8 cellular contexts compared by ENCODE assay signal in genomic region chr17:32877164-32877764, GRCh38. TPM values are rescaled to one million over a fixed set of nuclear protein-coding genes. Genes with fewer than 3 reads are reported as not detected.
A peak's percentile ranks its signal among the peaks of the same experiment; 100 is the strongest.
DNase-seq lines count a peak whose midpoint lies in the region; ATAC-seq and TF ChIP-seq lines count a peak whose summit lies in the region.

No MANE protein-coding gene starts in this region.

- BruUV-seq in OCI-LY7 (replicated peaks; lab: Mats Ljungman, UMichigan) = no TSS peak

- ATAC-seq in GM21447 (IDR thresholded peaks at IDR 0.05; ENCODE audit: unreplicated experiment) (peak; percentile 81), esophagus mucosa (peak; percentile 98)

- H3K79me2 ChIP-seq in OCI-LY7 (ENCODE audit: insufficient read depth, low read depth, low read length) = no peaks in the 10 kb centered on the region

- H3K4me1 ChIP-seq in HUES6 (ENCODE audit: control insufficient read depth, insufficient read depth, low read length) = peaks cover 17% of the 10 kb centered on the region
- H3K4me1 ChIP-seq in OCI-LY7 (ENCODE audit: insufficient read depth, low read length, poor library complexity, severe bottlenecking) = no peaks in the 10 kb centered on the region
- H3K4me1 ChIP-seq in muscle layer of colon (ENCODE audit: insufficient read depth, low read length) = peaks cover 5% of the 10 kb centered on the region

- in situ Hi-C loops in Caki2 (cut with HindIII; ENCODE audit: low pct_unique_long_range_greater_than_20kb, low sequenced_read_pairs) = no loop called here

- CTCF ChIA-PET in OCI-LY7 (lab: Charles Lee; ENCODE audit: unreplicated experiment) = no interaction called here

- intact Hi-C loops in OCI-LY7 (cut with micrococcal nuclease; ENCODE audit: unreplicated experiment) = loop anchor here (2.0 kb wide), 1 partner anchor 94 kb away; no protein-coding TSS in a partner anchor

- peak; percentile 75 for TF ChIP-seq CTCF in OCI-LY7 (conservative IDR thresholded peaks at IDR 0.05; ENCODE audit: low read length)

- POLR2A ChIA-PET in OCI-LY7 (lab: Charles Lee) = interaction anchor here (0.5 kb wide), 1 partner anchor 570 kb away, joined by 6 read pairs; no protein-coding TSS in a partner anchor

- H2AFZ ChIP-seq in OCI-LY7 (ENCODE audit: low read length) = peak overlapping the region; percentile 72

- peak overlapping the region; percentile 79 for H3K4me2 ChIP-seq in OCI-LY7 (ENCODE audit: low read length)

- H4K20me1 ChIP-seq in OCI-LY7 (ENCODE audit: insufficient read depth, low read length) = no peaks in the 10 kb centered on the region

- peak; percentile 86 for DNase-seq in Caki2 (ENCODE audit: low read depth)
- DNase-seq in OCI-LY7 (ENCODE audit: low spot score) = peak; percentile 88
- DNase-seq in activated T-cell treated with anti-CD3 and anti-CD28 coated beads for 48 hours (ENCODE audit: low read depth) = peak; percentile 97
- peak; percentile 73 to 82 for DNase-seq in stimulated activated CD8-positive, alpha-beta memory T cell treated with anti-CD3 and anti-CD28 coated beads, Interleukin-4, amount 100 ng/mL, for 4 hours (ENCODE audit: low read depth in 2 of 2, low spot score in 1 of 2)

- peak overlapping the region; percentile 78 for H3K9ac ChIP-seq in HUES6 (ENCODE audit: low read length)
- no peak overlapping the region for H3K9ac ChIP-seq in muscle layer of colon (ENCODE audit: low read length)

- no peak overlapping the region for H3K27ac ChIP-seq in HUES6 (ENCODE audit: low read depth, low read length)
- H3K27ac ChIP-seq in OCI-LY7 (ENCODE audit: low read depth, low read length, poor library complexity, severe bottlenecking) = no peak overlapping the region
- peak overlapping the region; percentile 52 for H3K27ac ChIP-seq in muscle layer of colon (ENCODE audit: low read depth, low read length)

- H3K27me3 ChIP-seq in HUES6 (ENCODE audit: control insufficient read depth, insufficient read depth, low read length) (no peaks in the 10 kb centered on the region), muscle layer of colon (ENCODE audit: control insufficient read depth in 1 of 2, insufficient read depth in 2 of 2, low read length in 2 of 2) (no peaks in the 10 kb centered on the region)

- no peaks in the 10 kb centered on the region for H3K9me2 ChIP-seq in OCI-LY7 (ENCODE audit: insufficient read depth, low read length)

- H3K9me3 ChIP-seq in HUES6 (ENCODE audit: control insufficient read depth, insufficient read depth, low read depth, low read length) (no peaks in the 10 kb centered on the region), OCI-LY7 (ENCODE audit: low read length) (no peaks in the 10 kb centered on the region), muscle layer of colon (ENCODE audit: low read length) (no peaks in the 10 kb centered on the region)

- H3K36me3 ChIP-seq in HUES6 (ENCODE audit: control insufficient read depth, insufficient read depth, low read length) (no peaks in the 10 kb centered on the region), OCI-LY7 (ENCODE audit: insufficient read depth, low read length) (no peaks in the 10 kb centered on the region), muscle layer of colon (ENCODE audit: insufficient read depth, low read length) (no peaks in the 10 kb centered on the region)

- H3K4me3 ChIP-seq in HUES6 (ENCODE audit: low read depth, low read length) (peak overlapping the region; percentile 86), OCI-LY7 (ENCODE audit: low read depth, low read length, poor library complexity, severe bottlenecking) (peak overlapping the region; percentile 67), muscle layer of colon (ENCODE audit: low read depth in 1 of 2, low read length in 2 of 2) (peak overlapping the region; percentile 46 to 56)

RNA-seq across cellular contexts. Expression of gene MYO1D, which starts 0.3 kb away (rescaled TPM):
- total RNA-seq in Caki2 (2014; rRNA removed; shearing (Covaris generic); ENCODE audit: low replicate concordance) = 9.0 and 46.9 TPM in 2 replicates
- total RNA-seq in OCI-LY7 (2014; rRNA removed; shearing (Covaris generic)) = 0.09 TPM in 1 of 2 replicates, not detected in the other
- total RNA-seq in OCI-LY7 (2022) = 0.20 and 0.89 TPM in 2 replicates
- total RNA-seq in esophagus mucosa = 55.0 TPM

RNA-seq across cellular contexts. Expression of gene TMEM98, which starts 50.7 kb away (rescaled TPM):
- not detected in 2 replicates for total RNA-seq in Caki2 (2014; rRNA removed; shearing (Covaris generic); ENCODE audit: low replicate concordance)
- not detected in 2 replicates for total RNA-seq in OCI-LY7 (2014; rRNA removed; shearing (Covaris generic))
- total RNA-seq in OCI-LY7 (2022) (not detected in 2 replicates), esophagus mucosa (7.3 TPM)
